In genomic region chr3:107346559-107346958, GRCh38 we compare ENCODE assay signal across 23 cellular contexts. TPM values are rescaled to one million over a fixed set of nuclear protein-coding genes. Genes with fewer than 3 reads are reported as not detected.
DNase-seq lines count a peak whose midpoint lies in the region; FAIRE-seq and TF ChIP-seq lines count a peak whose summit lies in the region.
"Had no signal": no experiment of that assay in that cellular context is flagged by ENCODE, and none has a peak within 500 bp of the region (broad histone marks: within the 10 kb centered on the region; RNA-seq: fewer than 3 reads in every experiment).

No MANE protein-coding gene starts in this region.

- 58 to 76% (median 60%) methylated on average over 2 of the region's 2 CpGs for WGBS in ovary, 3 donors

- H3K27me3 ChIP-seq in dorsolateral prefrontal cortex (no peaks in the 10 kb centered on the region), ovary (no peaks in the 10 kb centered on the region)
- H3K27me3 ChIP-seq: adrenal gland, brain microvascular endothelial cell, SJSA1, thyroid gland had no signal

- no peaks in the 10 kb centered on the region for H3K4me1 ChIP-seq in ovary (ENCODE audit: insufficient read depth)
- H3K4me1 ChIP-seq: adrenal gland, SJSA1, thyroid gland had no signal

- no peak for TF ChIP-seq CTCF in dorsolateral prefrontal cortex (IDR thresholded peaks at IDR 0.05 in 54 of 56, conservative IDR thresholded peaks at IDR 0.05 in 2 of 56; ENCODE audit: low read depth in 1 of 56, partially characterized antibody in 56 of 56)
- no peak for TF ChIP-seq CTCF in ovary (IDR thresholded peaks at IDR 0.05)

- TF ChIP-seq POLR2A in H54 (IDR thresholded peaks at IDR 0.05; ENCODE audit: low read depth, low read length), result no peak
- no peak for TF ChIP-seq POLR2A in ovary (IDR thresholded peaks at IDR 0.05)

- peaks cover 0 to 3% of the 10 kb centered on the region in 2 donors for H3K9me3 ChIP-seq in ovary
- H3K9me3 ChIP-seq: adrenal gland, mucosa of descending colon, SJSA1, thyroid gland had no signal

- H3K4me3 ChIP-seq in dorsolateral prefrontal cortex (peak overlapping the region in 8 of 59 donors; percentile 1 to 14 (median 6)), ovary (no peak overlapping the region)
- H3K4me3 ChIP-seq: adrenal gland, mucosa of descending colon, SJSA1, thyroid gland had no signal

- no peak for DNase-seq in H54 (ENCODE audit: insufficient read length, low spot score)
- peak; percentile 71 for DNase-seq in OCI-M1 (lab: John Stamatoyannopoulos, UW)
- DNase-seq in dorsolateral prefrontal cortex, result no peak
- peak; percentile 44 for DNase-seq in pons (ENCODE audit: low spot score)
- no peak for DNase-seq in ovary
- DNase-seq in NCI-H1092 treated with DMSO at 0.1 percent for 48 hours (lab: John Stamatoyannopoulos, UW), result no peak
- DNase-seq in hepatic stellate cell (ENCODE audit: low spot score), result no peak
- DNase-seq: activated B cell treated with CpG ODN at 0.5 μM for 24 hours; activated CD4-positive, alpha-beta memory T cell treated with anti-CD3 and anti-CD28 coated beads for 36 hours; activated gamma-delta T cell treated with Interleukin-2 at 50 U/mL for 16 hours; adrenal gland; brain microvascular endothelial cell; endodermal cell; HCEC 1CT; left ventricle myocardium superior; mucosa of descending colon; NCI-H1105 treated with DMSO at 0.1 percent for 48 hours; NCI-H2029 treated with DMSO at 0.1 percent for 48 hours; NCI-H446; thyroid gland had no signal

- intact Hi-C loops in dorsolateral prefrontal cortex (cut with DNase I), result loop anchor here in 1 of 2 donors (2.0 to 10.0 kb wide), 3 partner anchors 66 to 74 kb away; no protein-coding TSS in a partner anchor
- intact Hi-C loops in ovary (cut with DNase I), result no loop called here

- FAIRE-seq in H54 (lab: Jason Lieb, UNC), result peak; percentile 27

- no peaks in the 10 kb centered on the region for H3K36me3 ChIP-seq in ovary
- H3K36me3 ChIP-seq: adrenal gland, brain microvascular endothelial cell, SJSA1, thyroid gland had no signal

- no peak for TF ChIP-seq EP300 in ovary (IDR thresholded peaks at IDR 0.05)

- peak overlapping the region in 46 of 59 donors; percentile 3 to 86 (median 69) for H3K27ac ChIP-seq in dorsolateral prefrontal cortex
- no peak overlapping the region for H3K27ac ChIP-seq in ovary
- H3K27ac ChIP-seq: adrenal gland, brain microvascular endothelial cell, SJSA1, thyroid gland had no signal

RNA-seq across cellular contexts. Expression of gene CCDC54, which starts 30.7 kb away (rescaled TPM):
- total RNA-seq in dorsolateral prefrontal cortex (1 to 10 TPM in 11 of 120 experiments, under 1 TPM in 54, not detected in 55; 0.26 to 2.7 (median 0.68) TPM), ovary (under 1 TPM in 2 of 7 donors, not detected in 5; 0.23 to 0.24 TPM)
- not detected for polyA plus RNA-seq in ovary
- total RNA-seq: activated B cell treated with CpG ODN at 0.5 μM for 24 hours; activated CD4-positive, alpha-beta memory T cell treated with anti-CD3 and anti-CD28 coated beads for 36 hours; adrenal gland; endodermal cell; left ventricle myocardium superior; mucosa of descending colon; pulmonary artery endothelial cell; SJSA1; T-helper 2 cell treated with Interferon-gamma antibody and Interleukin-4, amounts not matched to agents 100 ng/mL and 5 ng/mL, for 36 hours had no signal
- polyA plus RNA-seq: adrenal gland had no signal

Comparison
In these comparisons a context has a peak if more than half of its experiments do, and no peak if none do; other contexts are left out.
1. DNase-seq: peak in OCI-M1 (single experiment) and pons (single experiment); none in H54 (single experiment), dorsolateral prefrontal cortex (0 of 10), ovary (0 of 5), NCI-H1092 treated with DMSO at 0.1 percent for 48 hours (single experiment) and hepatic stellate cell (single experiment).
2. H3K27ac ChIP-seq: peak in dorsolateral prefrontal cortex (46 of 59); none in ovary (0 of 2).